20 cellular contexts compared by ENCODE assay signal in genomic region chr13:27293051-27293691, GRCh38. TPM values are rescaled to one million over a fixed set of nuclear protein-coding genes. Genes with fewer than 3 reads are reported as not detected.
DNase-seq lines count a peak whose midpoint lies in the region; ATAC-seq and TF ChIP-seq lines count a peak whose summit lies in the region.
"Had no signal": no experiment of that assay in that cellular context is flagged by ENCODE, and none has a peak within 500 bp of the region (broad histone marks: within the 10 kb centered on the region; RNA-seq: fewer than 3 reads in every experiment).

No MANE protein-coding gene starts in this region.

- POLR2A ChIA-PET in CD4-positive, alpha-beta T cell (lab: Charles Lee), result interaction anchor here (0.9 to 2.6 kb wide), 5 partner anchors 10 to 917 kb away, joined by 3 to 13 read pairs (median 8); partner anchors contain the start of genes RASL11A and RPL21

- peak overlapping the region; percentile 13 for H3K4me3 Mint-ChIP-seq in CD4-positive, alpha-beta T cell
- peak overlapping the region; percentile 19 for H3K4me3 Mint-ChIP-seq in T-helper 2 cell treated with Interferon-gamma antibody and Interleukin-4, amounts not matched to agents 5 μg/mL and 100 μg/mL, for 36 hours
- no peak overlapping the region for H3K4me3 Mint-ChIP-seq in central memory CD8-positive, alpha-beta T cell
- no peak overlapping the region for H3K4me3 Mint-ChIP-seq in glutamatergic neuron (ENCODE audit: unreplicated experiment)

- no peaks in the 10 kb centered on the region for H3K36me3 ChIP-seq in SJCRH30
- H3K36me3 ChIP-seq: heart left ventricle, lower lobe of right lung, right lobe of liver, stomach, upper lobe of right lung had no signal

- intact Hi-C loops in CD4-positive, alpha-beta T cell (cut with DNase I, micrococcal nuclease), result loop anchor here in 1 of 2 experiments (5.0 kb wide), 1 partner anchor 44 kb away; no protein-coding TSS in a partner anchor

- H3K4me1 Mint-ChIP-seq in CD4-positive, alpha-beta T cell (ENCODE audit: low read depth), result peaks cover 33% of the 10 kb centered on the region
- peaks cover 19% of the 10 kb centered on the region for H3K4me1 Mint-ChIP-seq in T-helper 2 cell treated with Interferon-gamma antibody and Interleukin-4, amounts not matched to agents 5 μg/mL and 100 μg/mL, for 36 hours (ENCODE audit: low read depth)
- H3K4me1 Mint-ChIP-seq in central memory CD8-positive, alpha-beta T cell, result peaks cover 8% of the 10 kb centered on the region
- no peaks in the 10 kb centered on the region for H3K4me1 Mint-ChIP-seq in glutamatergic neuron (ENCODE audit: low read depth, unreplicated experiment)

- H3K36me3 Mint-ChIP-seq in CD4-positive, alpha-beta T cell (ENCODE audit: low read depth), result no peaks in the 10 kb centered on the region
- no peaks in the 10 kb centered on the region for H3K36me3 Mint-ChIP-seq in T-helper 2 cell treated with Interferon-gamma antibody and Interleukin-4, amounts not matched to agents 5 μg/mL and 100 μg/mL, for 36 hours (ENCODE audit: low read depth)
- no peaks in the 10 kb centered on the region for H3K36me3 Mint-ChIP-seq in central memory CD8-positive, alpha-beta T cell (ENCODE audit: insufficient read depth)
- H3K36me3 Mint-ChIP-seq in glutamatergic neuron (ENCODE audit: unreplicated experiment), result no peaks in the 10 kb centered on the region

- H3K27ac Mint-ChIP-seq in CD4-positive, alpha-beta T cell, result peak overlapping the region; percentile 86
- peak overlapping the region; percentile 27 for H3K27ac Mint-ChIP-seq in T-helper 2 cell treated with Interferon-gamma antibody and Interleukin-4, amounts not matched to agents 5 μg/mL and 100 μg/mL, for 36 hours
- H3K27ac Mint-ChIP-seq in central memory CD8-positive, alpha-beta T cell (ENCODE audit: low read depth), result peak overlapping the region; percentile 2
- H3K27ac Mint-ChIP-seq in glutamatergic neuron (ENCODE audit: unreplicated experiment), result no peak overlapping the region

- peak; percentile 58 for ATAC-seq in CD4-positive, alpha-beta T cell (ENCODE audit: poor library complexity)
- ATAC-seq in central memory CD8-positive, alpha-beta T cell (replicated peaks; ENCODE audit: extremely low read depth, poor library complexity, severe bottlenecking), result no peak
- no peak for ATAC-seq in GM21717 (IDR thresholded peaks at IDR 0.05; ENCODE audit: unreplicated experiment)
- ATAC-seq: heart left ventricle, lower lobe of right lung, right lobe of liver, upper lobe of right lung had no signal

- H3K9me3 Mint-ChIP-seq in CD4-positive, alpha-beta T cell, result no peaks in the 10 kb centered on the region
- no peaks in the 10 kb centered on the region for H3K9me3 Mint-ChIP-seq in T-helper 2 cell treated with Interferon-gamma antibody and Interleukin-4, amounts not matched to agents 5 μg/mL and 100 μg/mL, for 36 hours
- H3K9me3 Mint-ChIP-seq in central memory CD8-positive, alpha-beta T cell, result no peaks in the 10 kb centered on the region
- H3K9me3 Mint-ChIP-seq in glutamatergic neuron (ENCODE audit: unreplicated experiment), result no peaks in the 10 kb centered on the region

- H3K27me3 ChIP-seq in CD4-positive, alpha-beta T cell (ENCODE audit: control insufficient read depth, insufficient read depth, low read length), result no peaks in the 10 kb centered on the region
- peaks cover 34% of the 10 kb centered on the region for H3K27me3 ChIP-seq in SJCRH30
- H3K27me3 ChIP-seq: right lobe of liver, stomach, upper lobe of right lung had no signal

- H3K4me3 ChIP-seq in SJCRH30, result no peak overlapping the region
- H3K4me3 ChIP-seq: coronary artery, heart left ventricle, lower lobe of right lung, right lobe of liver, stomach, upper lobe of right lung had no signal

- CTCF ChIA-PET in CD4-positive, alpha-beta T cell (lab: Charles Lee), result interaction anchor here (0.9 to 1.0 kb wide), 2 partner anchors 10 to 163 kb away, joined by 3 read pairs; no protein-coding TSS in a partner anchor

- peak overlapping the region; percentile 52 for H3K27ac ChIP-seq in CD4-positive, alpha-beta T cell (ENCODE audit: low read depth, low read length)
- no peak overlapping the region for H3K27ac ChIP-seq in SJCRH30
- H3K27ac ChIP-seq: coronary artery, heart left ventricle, lower lobe of right lung, right lobe of liver, stomach, upper lobe of right lung had no signal

- H3K4me1 ChIP-seq in SJCRH30, result no peaks in the 10 kb centered on the region; the same call in 1 of the 2 replicates
- H3K4me1 ChIP-seq: heart left ventricle, lower lobe of right lung, right lobe of liver, stomach, upper lobe of right lung had no signal

- no peaks in the 10 kb centered on the region for H3K27me3 Mint-ChIP-seq in CD4-positive, alpha-beta T cell
- H3K27me3 Mint-ChIP-seq in T-helper 2 cell treated with Interferon-gamma antibody and Interleukin-4, amounts not matched to agents 5 μg/mL and 100 μg/mL, for 36 hours (ENCODE audit: low read depth), result peaks cover 2% of the 10 kb centered on the region
- H3K27me3 Mint-ChIP-seq in central memory CD8-positive, alpha-beta T cell, result peaks cover 53% of the 10 kb centered on the region
- H3K27me3 Mint-ChIP-seq in glutamatergic neuron (ENCODE audit: unreplicated experiment), result no peaks in the 10 kb centered on the region

- DNase-seq in Ammon's horn (ENCODE audit: low spot score) (peak; percentile 34), SJCRH30 (no peak), glutamatergic neuron (no peak), NCI-H2196 treated with DMSO at 0.1 percent for 48 hours (lab: John Stamatoyannopoulos, UW; ENCODE audit: unreplicated experiment) (no peak)
- peak in 2 of 10 experiments; percentile 4 to 11 for DNase-seq in CD4-positive, alpha-beta T cell
- DNase-seq in T-helper 2 cell treated with Interferon-gamma antibody and Interleukin-4, amounts not matched to agents 5 μg/mL and 100 μg/mL, for 36 hours (ENCODE audit: low spot score), result no peak
- no peak for DNase-seq in central memory CD8-positive, alpha-beta T cell (ENCODE audit: low spot score in 2 of 2)
- DNase-seq: activated gamma-delta T cell, Calu3, EL, heart left ventricle, lower lobe of right lung, NCI-H1436 treated with DMSO at 0.1 percent for 48 hours, occipital lobe, right lobe of liver, Right ventricle myocardium superior, stomach, upper lobe of right lung had no signal

- H3K9me3 ChIP-seq in CD4-positive, alpha-beta T cell (ENCODE audit: control insufficient read depth, low read length), result no peaks in the 10 kb centered on the region
- no peaks in the 10 kb centered on the region for H3K9me3 ChIP-seq in SJCRH30 (replicated peaks)
- H3K9me3 ChIP-seq: lower lobe of right lung, right lobe of liver, stomach, upper lobe of right lung had no signal

- TF ChIP-seq CTCF in CD4-positive, alpha-beta T cell (IDR thresholded peaks at IDR 0.05), result no peak
- no peak for TF ChIP-seq CTCF in glutamatergic neuron (IDR thresholded peaks at IDR 0.05; ENCODE audit: partially characterized antibody, unreplicated experiment)

RNA-seq across cellular contexts. Expression of gene RASL11A, which starts 22.5 kb away (rescaled TPM):
- total RNA-seq in CD4-positive, alpha-beta T cell, result 1 to 10 TPM; 2.9 to 4.7 TPM
- total RNA-seq in SJCRH30 (2014; rRNA removed; shearing (Covaris generic)), result 0.75 and 1.1 TPM in 2 replicates
- total RNA-seq in glutamatergic neuron (ENCODE audit: unreplicated experiment), result 1.8 TPM

RNA-seq across cellular contexts. Expression of gene RPL21, which starts 41.8 kb away (rescaled TPM):
- 1,000 to 10,000 TPM; 2,736 to 2,941 TPM for total RNA-seq in CD4-positive, alpha-beta T cell
- 2,116 and 2,164 TPM in 2 replicates for total RNA-seq in SJCRH30 (2014; rRNA removed; shearing (Covaris generic))
- 478 TPM for total RNA-seq in glutamatergic neuron (ENCODE audit: unreplicated experiment)

Comparison
In these comparisons a context has a peak if more than half of its experiments do, and no peak if none do; other contexts are left out.
1. H3K4me3 Mint-ChIP-seq: peak in CD4-positive, alpha-beta T cell (single experiment) and T-helper 2 cell treated with Interferon-gamma antibody and Interleukin-4, amounts not matched to agents 5 μg/mL and 100 μg/mL, for 36 hours (single experiment); none in central memory CD8-positive, alpha-beta T cell (single experiment) and glutamatergic neuron (single experiment).